9 cellular contexts compared by ENCODE assay signal in the genomic region with DNA sequence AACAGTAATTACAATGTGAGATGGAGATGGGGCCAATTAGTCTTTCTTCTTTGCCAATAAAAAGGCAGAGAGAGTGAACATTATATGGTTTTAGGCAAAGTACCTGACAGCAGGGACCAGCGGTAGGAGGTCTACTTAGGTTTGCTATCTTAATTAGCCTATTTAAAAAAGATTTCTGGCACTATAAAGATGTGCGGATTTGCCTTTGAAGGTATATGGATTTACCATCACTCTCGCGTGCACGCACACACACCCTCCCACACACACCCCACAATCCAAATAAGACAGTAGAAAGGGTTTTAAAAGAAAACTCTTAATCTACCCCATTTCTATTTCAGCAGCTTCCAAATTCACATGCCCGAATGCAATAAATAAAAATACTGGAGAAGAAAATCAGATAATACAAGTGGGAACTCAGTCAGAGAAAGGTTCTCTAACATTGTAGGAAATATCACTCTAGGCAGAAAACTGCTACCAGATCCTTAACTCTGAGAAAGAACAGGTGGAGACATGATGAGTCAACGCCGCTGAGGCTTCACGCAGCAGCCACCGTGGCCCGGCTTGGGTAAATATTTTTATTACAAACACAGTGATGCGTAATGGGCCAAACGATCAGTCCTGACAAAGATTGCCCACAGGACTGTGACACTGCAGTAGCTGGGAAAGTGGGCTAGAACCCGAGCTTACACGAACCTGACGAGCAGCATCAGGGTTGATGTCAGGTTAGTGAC.
A peak's percentile ranks its signal among the peaks of the same experiment; 100 is the strongest.
DNase-seq lines count a peak whose midpoint lies in the region; ATAC-seq lines count a peak whose summit lies in the region.
"Had no signal": no experiment of that assay in that cellular context is flagged by ENCODE, and none has a peak within 500 bp of the region (broad histone marks: within the 10 kb centered on the region; RNA-seq: fewer than 3 reads in every experiment).

No MANE protein-coding gene starts in this region.

- DNase-seq in GM04504 (ENCODE audit: low read depth) (peak; percentile 43), NCI-H69 (lab: John Stamatoyannopoulos, UW) (peak; percentile 98), renal cortical epithelial cell (ENCODE audit: low read depth) (peak; percentile 74), hippocampal formation (lab: John Stamatoyannopoulos, UW) (no peak), GM19240 (ENCODE audit: insufficient read length, low spot score) (no peak), NCI-H446 treated with DMSO at 0.1 percent for 48 hours (lab: John Stamatoyannopoulos, UW) (no peak)
- DNase-seq: immature natural killer cell had no signal

- peaks cover 4% of the 10 kb centered on the region for H3K4me1 ChIP-seq in endocrine pancreas (ENCODE audit: control insufficient read depth, insufficient read depth, low read length)

- H3K4me3 ChIP-seq in endocrine pancreas (ENCODE audit: control insufficient read depth, insufficient read depth, low read length), result peak overlapping the region; percentile 28

- H3K9me3 ChIP-seq in endocrine pancreas (ENCODE audit: control insufficient read depth, low read length), result no peaks in the 10 kb centered on the region

- no peak overlapping the region for H3K9ac ChIP-seq in endocrine pancreas (ENCODE audit: control insufficient read depth, insufficient read depth, low read length)

- H3K36me3 ChIP-seq in endocrine pancreas (ENCODE audit: control insufficient read depth, insufficient read depth, low read length), result no peaks in the 10 kb centered on the region

- ATAC-seq in GM21360 (IDR thresholded peaks at IDR 0.05; ENCODE audit: unreplicated experiment), result no peak

- H3K27me3 ChIP-seq in endocrine pancreas (ENCODE audit: control insufficient read depth, insufficient read depth, low read length), result no peaks in the 10 kb centered on the region

Comparison
In these comparisons a context has a peak if more than half of its experiments do, and no peak if none do; other contexts are left out.
1. DNase-seq: peak in GM04504 (single experiment), NCI-H69 (single experiment) and renal cortical epithelial cell (single experiment); none in hippocampal formation (0 of 2), GM19240 (single experiment) and NCI-H446 treated with DMSO at 0.1 percent for 48 hours (single experiment).